Comparison of ENCODE assay signal across 1 cellular context in the genomic region with DNA sequence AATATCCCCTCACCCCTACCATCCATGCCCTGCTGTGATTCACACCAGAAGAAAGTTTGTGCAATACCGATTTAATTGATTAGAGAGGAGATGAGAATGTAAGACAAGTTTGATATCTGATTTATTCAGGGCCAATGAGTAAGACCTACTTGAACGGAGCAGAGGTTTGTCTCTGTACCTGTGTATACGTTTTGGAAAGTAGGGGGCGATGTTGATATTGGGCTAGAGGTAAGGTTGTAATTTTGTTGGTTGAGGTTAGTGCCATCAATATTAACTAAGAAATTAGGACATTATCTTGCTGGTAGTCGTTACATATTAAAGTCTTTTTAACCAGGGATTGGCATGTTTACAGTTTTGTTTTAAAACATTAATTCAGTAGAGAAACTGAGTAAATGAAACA.
TF ChIP-seq lines count a peak whose summit lies in the region.

No MANE protein-coding gene starts in this region.

TF ChIP-seq in GM12878, 131 proteins besides CTCF, POLR2A, EP300 and RAD21:
- TF ChIP-seq NFIC (IDR thresholded peaks at IDR 0.05; ENCODE audit: low read depth, low read length), result no peak
- TF ChIP-seq RB1 (IDR thresholded peaks at IDR 0.05; ENCODE audit: borderline replicate concordance), result no peak
- TF ChIP-seq CEBPB (IDR thresholded peaks at IDR 0.05; ENCODE audit: borderline replicate concordance in 1 of 2, low read depth in 2 of 2, low read length in 2 of 2), result no peak
- TF ChIP-seq LARP7 (IDR thresholded peaks at IDR 0.05), result no peak
- TF ChIP-seq HDAC6 (IDR thresholded peaks at IDR 0.05; ENCODE audit: unreplicated experiment), result no peak
- no peak for TF ChIP-seq PBX3 (IDR thresholded peaks at IDR 0.05; ENCODE audit: insufficient replicate concordance, low read depth, low read length)
- TF ChIP-seq MTA2 (IDR thresholded peaks at IDR 0.05; ENCODE audit: low read depth), result no peak
- no peak for TF ChIP-seq POLR2AphosphoS2 (IDR thresholded peaks at IDR 0.05; ENCODE audit: low read depth, low read length)
- TF ChIP-seq IRF4 (IDR thresholded peaks at IDR 0.05; ENCODE audit: low read depth, low read length), result no peak
- TF ChIP-seq TARDBP (IDR thresholded peaks at IDR 0.05; ENCODE audit: borderline replicate concordance), result no peak
